10 cellular contexts compared by ENCODE assay signal in genomic region chr3:71109241-71109976, GRCh38.
DNase-seq lines count a peak whose midpoint lies in the region; ATAC-seq and TF ChIP-seq lines count a peak whose summit lies in the region.
"Had no signal": no experiment of that assay in that cellular context is flagged by ENCODE, and none has a peak within 500 bp of the region (broad histone marks: within the 10 kb centered on the region; RNA-seq: fewer than 3 reads in every experiment).

No MANE protein-coding gene starts in this region.

- H3K36me3 Mint-ChIP-seq in CD4-positive, alpha-beta memory T cell = peaks cover 59 to 75% of the 10 kb centered on the region in 2 donors
- H3K36me3 Mint-ChIP-seq in natural killer cell = peaks cover 8% of the 10 kb centered on the region
- H3K36me3 Mint-ChIP-seq in endothelial cell (ENCODE audit: low read depth, unreplicated experiment) = peaks cover 5% of the 10 kb centered on the region

- 0 out of 2 replicates have a peak, but pooled peaks cover 6% of the 10 kb centered on the region for H3F3A ChIP-seq in PC-9 (ENCODE audit: insufficient read depth, low read depth)

- no peak overlapping the region for H3K4me3 ChIP-seq in CD4-positive, alpha-beta memory T cell (ENCODE audit: low read length in 2 of 2)
- H3K4me3 ChIP-seq in PC-9 (no peak overlapping the region), coronary artery (no peak overlapping the region), prostate gland (no peak overlapping the region), body of pancreas (no peak overlapping the region)

- intact Hi-C loops in CD4-positive, alpha-beta memory T cell (cut with micrococcal nuclease) = no loop called here
- intact Hi-C loops in PC-9 (cut with micrococcal nuclease; ENCODE audit: unreplicated experiment) (no loop called here), natural killer cell (cut with micrococcal nuclease) (no loop called here), prostate gland (cut with DNase I) (no loop called here), body of pancreas (cut with DNase I) (no loop called here)

- peak overlapping the region; percentile 57 to 89 (median 82) for H3K27ac Mint-ChIP-seq in CD4-positive, alpha-beta memory T cell
- H3K27ac Mint-ChIP-seq in natural killer cell (peak overlapping the region; percentile 85 to 88), endothelial cell (ENCODE audit: unreplicated experiment) (no peak overlapping the region)

- WGBS in prostate gland = 73% methylated on average over 8 of the region's 8 CpGs
- 87 to 88% methylated on average over 8 of the region's 8 CpGs for WGBS in body of pancreas, 2 donors

- TF ChIP-seq POLR2A in prostate gland (IDR thresholded peaks at IDR 0.05) = no peak
- no peak for TF ChIP-seq POLR2A in body of pancreas (IDR thresholded peaks at IDR 0.05)

- no peaks in the 10 kb centered on the region for H3K9me2 ChIP-seq in PC-9 (ENCODE audit: insufficient read depth)

- H3K4me1 ChIP-seq in CD4-positive, alpha-beta memory T cell (ENCODE audit: insufficient read depth, low read length) = peaks cover 59% of the 10 kb centered on the region
- H3K4me1 ChIP-seq in PC-9 (replicated peaks; ENCODE audit: insufficient read depth) (peaks cover 10% of the 10 kb centered on the region), prostate gland (replicated peaks) (peaks cover 4% of the 10 kb centered on the region), body of pancreas (peaks cover 41% of the 10 kb centered on the region)

- no peak overlapping the region for H3K27ac ChIP-seq in CD4-positive, alpha-beta memory T cell (ENCODE audit: low read depth, low read length)
- no peak overlapping the region for H3K27ac ChIP-seq in PC-9
- H3K27ac ChIP-seq in coronary artery = peak overlapping the region; percentile 36 to 66
- H3K27ac ChIP-seq in prostate gland = no peak overlapping the region
- peak overlapping the region in 1 of 4 donors; percentile 11 for H3K27ac ChIP-seq in body of pancreas

- no peak overlapping the region for H2AFZ ChIP-seq in PC-9

- no peaks in the 10 kb centered on the region for H3K27me3 ChIP-seq in CD4-positive, alpha-beta memory T cell (ENCODE audit: insufficient read depth, low read length)
- H3K27me3 ChIP-seq in PC-9 (ENCODE audit: insufficient read depth, low read depth) = no peaks in the 10 kb centered on the region
- H3K27me3 ChIP-seq in prostate gland (replicated peaks; ENCODE audit: insufficient read depth) = no peaks in the 10 kb centered on the region
- H3K27me3 ChIP-seq in body of pancreas = no peaks in the 10 kb centered on the region

- peak in 2 of 3 donors; percentile 8 to 26 for ATAC-seq in natural killer cell
- no peak for ATAC-seq in HG02610 (IDR thresholded peaks at IDR 0.05; ENCODE audit: unreplicated experiment)
- no peak for ATAC-seq in body of pancreas

- no peaks in the 10 kb centered on the region for H3K9me3 ChIP-seq in CD4-positive, alpha-beta memory T cell (ENCODE audit: control insufficient read depth in 1 of 2, low read length in 2 of 2)
- H3K9me3 ChIP-seq in PC-9 (ENCODE audit: insufficient read depth, low read depth) (no peaks in the 10 kb centered on the region), prostate gland (no peaks in the 10 kb centered on the region), body of pancreas (no peaks in the 10 kb centered on the region)

- no peak for DNase-seq in CD4-positive, alpha-beta memory T cell
- DNase-seq in PC-9 = peak; percentile 12 to 49
- no peak for DNase-seq in coronary artery (ENCODE audit: low spot score)
- DNase-seq in natural killer cell = no peak
- no peak for DNase-seq in prostate gland (ENCODE audit: low spot score)
- no peak for DNase-seq in endothelial cell (ENCODE audit: low spot score)
- no peak for DNase-seq in body of pancreas
- DNase-seq: glutamatergic neuron, NCI-H1092 had no signal

- TF ChIP-seq CTCF in PC-9 (conservative IDR thresholded peaks at IDR 0.05) = no peak
- no peak for TF ChIP-seq CTCF in coronary artery (IDR thresholded peaks at IDR 0.05)
- TF ChIP-seq CTCF in natural killer cell (IDR thresholded peaks at IDR 0.05) = no peak
- TF ChIP-seq CTCF in prostate gland (IDR thresholded peaks at IDR 0.05) = no peak
- no peak for TF ChIP-seq CTCF in endothelial cell (IDR thresholded peaks at IDR 0.05; ENCODE audit: unreplicated experiment)
- no peak for TF ChIP-seq CTCF in body of pancreas (IDR thresholded peaks at IDR 0.05)

- POLR2A ChIA-PET in CD4-positive, alpha-beta memory T cell (lab: Charles Lee; ENCODE audit: partially characterized antibody) = interaction anchor here (0.9 to 1.2 kb wide), 2 partner anchors 10 to 19 kb away, joined by 3 to 4 read pairs; no protein-coding TSS in a partner anchor
- POLR2A ChIA-PET in PC-9 (lab: Charles Lee; ENCODE audit: unreplicated experiment) = no interaction called here

- H3K9me3 Mint-ChIP-seq in CD4-positive, alpha-beta memory T cell = no peaks in the 10 kb centered on the region
- H3K9me3 Mint-ChIP-seq in natural killer cell (no peaks in the 10 kb centered on the region), endothelial cell (ENCODE audit: unreplicated experiment) (no peaks in the 10 kb centered on the region)

- H4K20me1 ChIP-seq in PC-9 (ENCODE audit: insufficient read depth) = no peaks in the 10 kb centered on the region

- BruUV-seq in PC-9 (replicated peaks; lab: Mats Ljungman, UMichigan) = TSS peak; percentile 25

- peaks cover 54 to 92% (median 73%) of the 10 kb centered on the region in 4 donors for H3K4me1 Mint-ChIP-seq in CD4-positive, alpha-beta memory T cell
- H3K4me1 Mint-ChIP-seq in natural killer cell (peaks cover 69 to 78% of the 10 kb centered on the region in 2 donors), endothelial cell (ENCODE audit: unreplicated experiment) (peaks cover 17% of the 10 kb centered on the region)

- H3K4me3 Mint-ChIP-seq in CD4-positive, alpha-beta memory T cell = peak overlapping the region in 6 of 8 donors; percentile 11 to 60 (median 55)
- H3K4me3 Mint-ChIP-seq in natural killer cell = peak overlapping the region; percentile 5
- H3K4me3 Mint-ChIP-seq in endothelial cell (ENCODE audit: unreplicated experiment) = no peak overlapping the region

- H3K36me3 ChIP-seq in CD4-positive, alpha-beta memory T cell (ENCODE audit: insufficient read depth, low read length) = peaks cover 15% of the 10 kb centered on the region
- no peaks in the 10 kb centered on the region for H3K36me3 ChIP-seq in PC-9 (ENCODE audit: low read depth)
- H3K36me3 ChIP-seq in prostate gland = no peaks in the 10 kb centered on the region
- H3K36me3 ChIP-seq in body of pancreas (replicated peaks in 1 of 2; ENCODE audit: insufficient read depth in 1 of 2, low read depth in 2 of 2) = peaks cover 0 to 2% of the 10 kb centered on the region in 2 donors

- no peaks in the 10 kb centered on the region for H3K79me2 ChIP-seq in PC-9 (ENCODE audit: low read depth)

- CTCF ChIA-PET in CD4-positive, alpha-beta memory T cell (lab: Charles Lee; ENCODE audit: partially characterized antibody) = interaction anchor here (1.3 kb wide), 1 partner anchor 102 kb away, joined by 4 read pairs; no protein-coding TSS in a partner anchor
- CTCF ChIA-PET in PC-9 (lab: Charles Lee) = no interaction called here

- H3K27me3 Mint-ChIP-seq in CD4-positive, alpha-beta memory T cell = no peaks in the 10 kb centered on the region
- H3K27me3 Mint-ChIP-seq in natural killer cell (ENCODE audit: low read depth in 2 of 2) (no peaks in the 10 kb centered on the region), endothelial cell (ENCODE audit: unreplicated experiment) (no peaks in the 10 kb centered on the region)

- no peak overlapping the region; the same call in 1 of the 2 replicates for H3K4me2 ChIP-seq in PC-9

Comparison
In these comparisons a context has a peak if more than half of its experiments do, and no peak if none do; other contexts are left out.
1. DNase-seq: peak in PC-9 (2 of 2); none in CD4-positive, alpha-beta memory T cell (0 of 5), coronary artery (single experiment), natural killer cell (single experiment), prostate gland (single experiment), endothelial cell (single experiment) and body of pancreas (0 of 4).
2. H3K27ac ChIP-seq: peak in coronary artery (2 of 2); none in CD4-positive, alpha-beta memory T cell (single experiment), PC-9 (single experiment) and prostate gland (0 of 2).
3. ATAC-seq: peak in natural killer cell (2 of 3); none in HG02610 (single experiment) and body of pancreas (single experiment).